Comparison of ENCODE assay signal across 2 cellular contexts in the genomic region with DNA sequence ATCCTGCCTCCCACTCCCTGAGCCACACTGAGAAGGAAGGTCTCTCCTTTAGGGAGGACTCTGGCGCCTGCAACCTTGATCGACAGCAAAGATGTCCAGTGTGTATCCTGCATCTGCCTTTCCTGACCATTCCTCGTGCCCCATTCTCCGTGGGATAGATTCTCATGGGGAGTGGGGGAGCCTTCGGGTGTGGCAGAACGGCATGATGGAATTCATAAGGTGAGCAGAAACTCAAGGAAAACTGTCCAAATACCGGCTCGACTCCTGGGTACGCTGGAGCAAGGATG.
TF ChIP-seq lines count a peak whose summit lies in the region.

No MANE protein-coding gene starts in this region.

TF ChIP-seq in GM23338, 12 proteins besides CTCF, POLR2A, EP300 and RAD21 (continued from another document):
- TF ChIP-seq, protein P1, sequence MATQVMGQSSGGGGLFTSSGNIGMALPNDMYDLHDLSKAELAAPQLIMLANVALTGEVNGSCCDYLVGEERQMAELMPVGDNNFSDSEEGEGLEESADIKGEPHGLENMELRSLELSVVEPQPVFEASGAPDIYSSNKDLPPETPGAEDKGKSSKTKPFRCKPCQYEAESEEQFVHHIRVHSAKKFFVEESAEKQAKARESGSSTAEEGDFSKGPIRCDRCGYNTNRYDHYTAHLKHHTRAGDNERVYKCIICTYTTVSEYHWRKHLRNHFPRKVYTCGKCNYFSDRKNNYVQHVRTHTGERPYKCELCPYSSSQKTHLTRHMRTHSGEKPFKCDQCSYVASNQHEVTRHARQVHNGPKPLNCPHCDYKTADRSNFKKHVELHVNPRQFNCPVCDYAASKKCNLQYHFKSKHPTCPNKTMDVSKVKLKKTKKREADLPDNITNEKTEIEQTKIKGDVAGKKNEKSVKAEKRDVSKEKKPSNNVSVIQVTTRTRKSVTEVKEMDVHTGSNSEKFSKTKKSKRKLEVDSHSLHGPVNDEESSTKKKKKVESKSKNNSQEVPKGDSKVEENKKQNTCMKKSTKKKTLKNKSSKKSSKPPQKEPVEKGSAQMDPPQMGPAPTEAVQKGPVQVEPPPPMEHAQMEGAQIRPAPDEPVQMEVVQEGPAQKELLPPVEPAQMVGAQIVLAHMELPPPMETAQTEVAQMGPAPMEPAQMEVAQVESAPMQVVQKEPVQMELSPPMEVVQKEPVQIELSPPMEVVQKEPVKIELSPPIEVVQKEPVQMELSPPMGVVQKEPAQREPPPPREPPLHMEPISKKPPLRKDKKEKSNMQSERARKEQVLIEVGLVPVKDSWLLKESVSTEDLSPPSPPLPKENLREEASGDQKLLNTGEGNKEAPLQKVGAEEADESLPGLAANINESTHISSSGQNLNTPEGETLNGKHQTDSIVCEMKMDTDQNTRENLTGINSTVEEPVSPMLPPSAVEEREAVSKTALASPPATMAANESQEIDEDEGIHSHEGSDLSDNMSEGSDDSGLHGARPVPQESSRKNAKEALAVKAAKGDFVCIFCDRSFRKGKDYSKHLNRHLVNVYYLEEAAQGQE (IDR thresholded peaks at IDR 0.05; ENCODE audit: unreplicated experiment), result no peak
- TF ChIP-seq, protein P2, sequence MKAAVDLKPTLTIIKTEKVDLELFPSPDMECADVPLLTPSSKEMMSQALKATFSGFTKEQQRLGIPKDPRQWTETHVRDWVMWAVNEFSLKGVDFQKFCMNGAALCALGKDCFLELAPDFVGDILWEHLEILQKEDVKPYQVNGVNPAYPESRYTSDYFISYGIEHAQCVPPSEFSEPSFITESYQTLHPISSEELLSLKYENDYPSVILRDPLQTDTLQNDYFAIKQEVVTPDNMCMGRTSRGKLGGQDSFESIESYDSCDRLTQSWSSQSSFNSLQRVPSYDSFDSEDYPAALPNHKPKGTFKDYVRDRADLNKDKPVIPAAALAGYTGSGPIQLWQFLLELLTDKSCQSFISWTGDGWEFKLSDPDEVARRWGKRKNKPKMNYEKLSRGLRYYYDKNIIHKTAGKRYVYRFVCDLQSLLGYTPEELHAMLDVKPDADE (IDR thresholded peaks at IDR 0.05), result no peak
- no peak for TF ChIP-seq EZH2phosphoT487 (IDR thresholded peaks at IDR 0.05; ENCODE audit: unreplicated experiment)
- TF ChIP-seq, protein P3, sequence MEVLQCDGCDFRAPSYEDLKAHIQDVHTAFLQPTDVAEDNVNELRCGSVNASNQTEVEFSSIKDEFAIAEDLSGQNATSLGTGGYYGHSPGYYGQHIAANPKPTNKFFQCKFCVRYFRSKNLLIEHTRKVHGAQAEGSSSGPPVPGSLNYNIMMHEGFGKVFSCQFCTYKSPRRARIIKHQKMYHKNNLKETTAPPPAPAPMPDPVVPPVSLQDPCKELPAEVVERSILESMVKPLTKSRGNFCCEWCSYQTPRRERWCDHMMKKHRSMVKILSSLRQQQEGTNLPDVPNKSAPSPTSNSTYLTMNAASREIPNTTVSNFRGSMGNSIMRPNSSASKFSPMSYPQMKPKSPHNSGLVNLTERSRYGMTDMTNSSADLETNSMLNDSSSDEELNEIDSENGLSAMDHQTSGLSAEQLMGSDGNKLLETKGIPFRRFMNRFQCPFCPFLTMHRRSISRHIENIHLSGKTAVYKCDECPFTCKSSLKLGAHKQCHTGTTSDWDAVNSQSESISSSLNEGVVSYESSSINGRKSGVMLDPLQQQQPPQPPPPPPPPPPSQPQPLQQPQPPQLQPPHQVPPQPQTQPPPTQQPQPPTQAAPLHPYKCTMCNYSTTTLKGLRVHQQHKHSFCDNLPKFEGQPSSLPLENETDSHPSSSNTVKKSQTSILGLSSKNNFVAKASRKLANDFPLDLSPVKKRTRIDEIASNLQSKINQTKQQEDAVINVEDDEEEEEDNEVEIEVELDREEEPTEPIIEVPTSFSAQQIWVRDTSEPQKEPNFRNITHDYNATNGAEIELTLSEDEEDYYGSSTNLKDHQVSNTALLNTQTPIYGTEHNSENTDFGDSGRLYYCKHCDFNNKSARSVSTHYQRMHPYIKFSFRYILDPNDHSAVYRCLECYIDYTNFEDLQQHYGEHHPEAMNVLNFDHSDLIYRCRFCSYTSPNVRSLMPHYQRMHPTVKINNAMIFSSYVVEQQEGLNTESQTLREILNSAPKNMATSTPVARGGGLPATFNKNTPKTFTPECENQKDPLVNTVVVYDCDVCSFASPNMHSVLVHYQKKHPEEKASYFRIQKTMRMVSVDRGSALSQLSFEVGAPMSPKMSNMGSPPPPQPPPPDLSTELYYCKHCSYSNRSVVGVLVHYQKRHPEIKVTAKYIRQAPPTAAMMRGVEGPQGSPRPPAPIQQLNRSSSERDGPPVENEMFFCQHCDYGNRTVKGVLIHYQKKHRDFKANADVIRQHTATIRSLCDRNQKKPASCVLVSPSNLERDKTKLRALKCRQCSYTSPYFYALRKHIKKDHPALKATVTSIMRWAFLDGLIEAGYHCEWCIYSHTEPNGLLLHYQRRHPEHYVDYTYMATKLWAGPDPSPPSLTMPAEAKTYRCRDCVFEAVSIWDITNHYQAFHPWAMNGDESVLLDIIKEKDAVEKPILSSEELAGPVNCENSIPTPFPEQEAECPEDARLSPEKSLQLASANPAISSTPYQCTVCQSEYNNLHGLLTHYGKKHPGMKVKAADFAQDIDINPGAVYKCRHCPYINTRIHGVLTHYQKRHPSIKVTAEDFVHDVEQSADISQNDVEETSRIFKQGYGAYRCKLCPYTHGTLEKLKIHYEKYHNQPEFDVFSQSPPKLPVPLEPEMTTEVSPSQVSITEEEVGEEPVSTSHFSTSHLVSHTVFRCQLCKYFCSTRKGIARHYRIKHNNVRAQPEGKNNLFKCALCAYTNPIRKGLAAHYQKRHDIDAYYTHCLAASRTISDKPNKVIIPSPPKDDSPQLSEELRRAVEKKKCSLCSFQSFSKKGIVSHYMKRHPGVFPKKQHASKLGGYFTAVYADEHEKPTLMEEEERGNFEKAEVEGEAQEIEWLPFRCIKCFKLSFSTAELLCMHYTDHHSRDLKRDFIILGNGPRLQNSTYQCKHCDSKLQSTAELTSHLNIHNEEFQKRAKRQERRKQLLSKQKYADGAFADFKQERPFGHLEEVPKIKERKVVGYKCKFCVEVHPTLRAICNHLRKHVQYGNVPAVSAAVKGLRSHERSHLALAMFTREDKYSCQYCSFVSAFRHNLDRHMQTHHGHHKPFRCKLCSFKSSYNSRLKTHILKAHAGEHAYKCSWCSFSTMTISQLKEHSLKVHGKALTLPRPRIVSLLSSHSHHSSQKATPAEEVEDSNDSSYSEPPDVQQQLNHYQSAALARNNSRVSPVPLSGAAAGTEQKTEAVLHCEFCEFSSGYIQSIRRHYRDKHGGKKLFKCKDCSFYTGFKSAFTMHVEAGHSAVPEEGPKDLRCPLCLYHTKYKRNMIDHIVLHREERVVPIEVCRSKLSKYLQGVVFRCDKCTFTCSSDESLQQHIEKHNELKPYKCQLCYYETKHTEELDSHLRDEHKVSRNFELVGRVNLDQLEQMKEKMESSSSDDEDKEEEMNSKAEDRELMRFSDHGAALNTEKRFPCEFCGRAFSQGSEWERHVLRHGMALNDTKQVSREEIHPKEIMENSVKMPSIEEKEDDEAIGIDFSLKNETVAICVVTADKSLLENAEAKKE (CRISPR knock-in tag; IDR thresholded peaks at IDR 0.05), result no peak
- TF ChIP-seq STAT1 (IDR thresholded peaks at IDR 0.05; ENCODE audit: unreplicated experiment), result no peak
- no peak for TF ChIP-seq CREB1 (CRISPR knock-in tag; IDR thresholded peaks at IDR 0.05; ENCODE audit: low read depth)
- TF ChIP-seq POLR2AphosphoS5 (IDR thresholded peaks at IDR 0.05; ENCODE audit: low read depth), result no peak
- no peak for TF ChIP-seq NANOG (IDR thresholded peaks at IDR 0.05; ENCODE audit: borderline replicate concordance)
- no peak for TF ChIP-seq JUNB (IDR thresholded peaks at IDR 0.05; ENCODE audit: unreplicated experiment)
- TF ChIP-seq ZNF114 (CRISPR knock-in tag; IDR thresholded peaks at IDR 0.05), result no peak
- no peak for TF ChIP-seq EZH2 (IDR thresholded peaks at IDR 0.05; ENCODE audit: low read depth, unreplicated experiment)

TF ChIP-seq in liver, 16 proteins besides CTCF, POLR2A, EP300 and RAD21 (continued from another document):
- TF ChIP-seq, protein P1 (IDR thresholded peaks at IDR 0.05), result no peak
- TF ChIP-seq NR2F2 (IDR thresholded peaks at IDR 0.05) (no peak), EGR1 (IDR thresholded peaks at IDR 0.05; ENCODE audit: low read depth in 2 of 2) (no peak), FOXA2 (IDR thresholded peaks at IDR 0.05) (no peak), SP1 (IDR thresholded peaks at IDR 0.05) (no peak), HNF4A (conservative IDR thresholded peaks at IDR 0.05) (no peak), JUND (IDR thresholded peaks at IDR 0.05) (no peak), GABPA (IDR thresholded peaks at IDR 0.05 in 1 of 2, conservative IDR thresholded peaks at IDR 0.05 in 1 of 2) (no peak), FOXA1 (IDR thresholded peaks at IDR 0.05) (no peak)
- TF ChIP-seq, protein P4, sequence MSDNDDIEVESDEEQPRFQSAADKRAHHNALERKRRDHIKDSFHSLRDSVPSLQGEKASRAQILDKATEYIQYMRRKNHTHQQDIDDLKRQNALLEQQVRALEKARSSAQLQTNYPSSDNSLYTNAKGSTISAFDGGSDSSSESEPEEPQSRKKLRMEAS (IDR thresholded peaks at IDR 0.05), result no peak
- TF ChIP-seq, protein P5, sequence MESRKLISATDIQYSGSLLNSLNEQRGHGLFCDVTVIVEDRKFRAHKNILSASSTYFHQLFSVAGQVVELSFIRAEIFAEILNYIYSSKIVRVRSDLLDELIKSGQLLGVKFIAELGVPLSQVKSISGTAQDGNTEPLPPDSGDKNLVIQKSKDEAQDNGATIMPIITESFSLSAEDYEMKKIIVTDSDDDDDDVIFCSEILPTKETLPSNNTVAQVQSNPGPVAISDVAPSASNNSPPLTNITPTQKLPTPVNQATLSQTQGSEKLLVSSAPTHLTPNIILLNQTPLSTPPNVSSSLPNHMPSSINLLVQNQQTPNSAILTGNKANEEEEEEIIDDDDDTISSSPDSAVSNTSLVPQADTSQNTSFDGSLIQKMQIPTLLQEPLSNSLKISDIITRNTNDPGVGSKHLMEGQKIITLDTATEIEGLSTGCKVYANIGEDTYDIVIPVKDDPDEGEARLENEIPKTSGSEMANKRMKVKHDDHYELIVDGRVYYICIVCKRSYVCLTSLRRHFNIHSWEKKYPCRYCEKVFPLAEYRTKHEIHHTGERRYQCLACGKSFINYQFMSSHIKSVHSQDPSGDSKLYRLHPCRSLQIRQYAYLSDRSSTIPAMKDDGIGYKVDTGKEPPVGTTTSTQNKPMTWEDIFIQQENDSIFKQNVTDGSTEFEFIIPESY (IDR thresholded peaks at IDR 0.05), result no peak
